Comparison of ENCODE assay signal across 1 cellular context in genomic region chr16:68908000-68908313, GRCh38.
TF ChIP-seq lines count a peak whose summit lies in the region.

No MANE protein-coding gene starts in this region.

TF ChIP-seq in K562, 482 proteins besides CTCF, POLR2A, EP300 and RAD21 (continued from another document):
- no peak for TF ChIP-seq CHAMP1 (IDR thresholded peaks at IDR 0.05)
- no peak for TF ChIP-seq DIDO1 (tag; IDR thresholded peaks at IDR 0.05; ENCODE audit: low read depth)
- TF ChIP-seq ZNF507 (tag; conservative IDR thresholded peaks at IDR 0.05): no peak
- no peak for TF ChIP-seq HDAC1 (IDR thresholded peaks at IDR 0.05)
- no peak for TF ChIP-seq ZNF175 (CRISPR knock-in tag; IDR thresholded peaks at IDR 0.05; ENCODE audit: low read depth)
- no peak for TF ChIP-seq FIP1L1 (IDR thresholded peaks at IDR 0.05; ENCODE audit: low read depth, low read length, poor library complexity, severe bottlenecking)
- no peak for TF ChIP-seq RUNX1 (IDR thresholded peaks at IDR 0.05; ENCODE audit: low read depth)
- no peak for TF ChIP-seq CHD7 (IDR thresholded peaks at IDR 0.05; ENCODE audit: low read depth, low read length)
